6 cellular contexts compared by ENCODE assay signal in genomic region chr5:155034145-155034744, GRCh38. TPM values are rescaled to one million over a fixed set of nuclear protein-coding genes. Genes with fewer than 3 reads are reported as not detected.
"Had no signal": no experiment of that assay in that cellular context is flagged by ENCODE, and none has a peak within 500 bp of the region (broad histone marks: within the 10 kb centered on the region; RNA-seq: fewer than 3 reads in every experiment).

No MANE protein-coding gene starts in this region.

RNA-seq across cellular contexts. Expression of gene KIF4B, which starts 20.7 kb away (rescaled TPM):
- total RNA-seq: activated CD4-positive, alpha-beta memory T cell treated with anti-CD3 and anti-CD28 coated beads, Interleukin-2, amount 10 ng/mL, durations not matched to agents 7 days and 5 days; activated CD4-positive, alpha-beta T cell treated with anti-CD3 and anti-CD28 coated beads, Interleukin-2, amount 10 ng/mL, durations not matched to agents 7 days and 5 days; activated naive CD8-positive, alpha-beta T cell treated with anti-CD3 and anti-CD28 coated beads, Interleukin-2, amount 10 ng/mL, durations not matched to agents 7 days and 5 days; ascending aorta; cardiac muscle cell; T-helper 17 cell had no signal
